1 cellular context compared by ENCODE assay signal in the genomic region with DNA sequence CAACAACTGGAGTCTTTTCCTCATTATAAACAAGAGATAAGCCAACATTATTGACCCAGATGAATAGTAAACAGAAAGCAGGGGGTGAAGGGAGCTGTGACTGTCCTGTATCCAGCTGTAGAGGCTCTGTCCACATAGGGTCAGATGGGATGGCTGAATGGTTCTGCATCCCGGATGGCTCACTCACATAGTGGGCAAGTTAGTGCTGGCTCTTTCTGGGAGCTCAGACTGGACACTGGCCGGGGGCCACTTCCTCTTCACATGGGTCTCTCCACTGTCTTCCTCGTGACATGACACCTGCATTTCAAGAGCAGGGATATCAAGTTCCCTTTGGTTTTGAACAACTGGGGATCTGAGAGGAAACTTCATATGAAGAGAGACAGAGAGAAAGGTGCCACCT.
TF ChIP-seq lines count a peak whose summit lies in the region.

No MANE protein-coding gene starts in this region.

TF ChIP-seq in HepG2, 621 proteins besides CTCF, POLR2A, EP300 and RAD21 (continued from another document):
- TF ChIP-seq, protein P1, sequence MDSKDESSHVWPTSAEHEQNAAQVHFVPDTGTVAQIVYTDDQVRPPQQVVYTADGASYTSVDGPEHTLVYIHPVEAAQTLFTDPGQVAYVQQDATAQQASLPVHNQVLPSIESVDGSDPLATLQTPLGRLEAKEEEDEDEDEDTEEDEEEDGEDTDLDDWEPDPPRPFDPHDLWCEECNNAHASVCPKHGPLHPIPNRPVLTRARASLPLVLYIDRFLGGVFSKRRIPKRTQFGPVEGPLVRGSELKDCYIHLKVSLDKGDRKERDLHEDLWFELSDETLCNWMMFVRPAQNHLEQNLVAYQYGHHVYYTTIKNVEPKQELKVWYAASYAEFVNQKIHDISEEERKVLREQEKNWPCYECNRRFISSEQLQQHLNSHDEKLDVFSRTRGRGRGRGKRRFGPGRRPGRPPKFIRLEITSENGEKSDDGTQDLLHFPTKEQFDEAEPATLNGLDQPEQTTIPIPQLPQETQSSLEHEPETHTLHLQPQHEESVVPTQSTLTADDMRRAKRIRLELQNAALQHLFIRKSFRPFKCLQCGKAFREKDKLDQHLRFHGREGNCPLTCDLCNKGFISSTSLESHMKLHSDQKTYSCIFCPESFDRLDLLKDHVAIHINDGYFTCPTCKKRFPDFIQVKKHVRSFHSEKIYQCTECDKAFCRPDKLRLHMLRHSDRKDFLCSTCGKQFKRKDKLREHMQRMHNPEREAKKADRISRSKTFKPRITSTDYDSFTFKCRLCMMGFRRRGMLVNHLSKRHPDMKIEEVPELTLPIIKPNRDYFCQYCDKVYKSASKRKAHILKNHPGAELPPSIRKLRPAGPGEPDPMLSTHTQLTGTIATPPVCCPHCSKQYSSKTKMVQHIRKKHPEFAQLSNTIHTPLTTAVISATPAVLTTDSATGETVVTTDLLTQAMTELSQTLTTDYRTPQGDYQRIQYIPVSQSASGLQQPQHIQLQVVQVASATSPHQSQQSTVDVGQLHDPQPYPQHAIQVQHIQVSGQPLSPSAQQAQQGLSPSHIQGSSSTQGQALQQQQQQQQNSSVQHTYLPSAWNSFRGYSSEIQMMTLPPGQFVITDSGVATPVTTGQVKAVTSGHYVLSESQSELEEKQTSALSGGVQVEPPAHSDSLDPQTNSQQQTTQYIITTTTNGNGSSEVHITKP (CRISPR knock-in tag; IDR thresholded peaks at IDR 0.05; ENCODE audit: low read depth), result no peak
- TF ChIP-seq SCMH1 (CRISPR knock-in tag; IDR thresholded peaks at IDR 0.05; ENCODE audit: borderline replicate concordance), result no peak
- no peak for TF ChIP-seq KDM6A (CRISPR knock-in tag; IDR thresholded peaks at IDR 0.05; ENCODE audit: low read depth)
- TF ChIP-seq ZNF616 (CRISPR knock-in tag; IDR thresholded peaks at IDR 0.05; ENCODE audit: low read depth), result no peak
- TF ChIP-seq, protein P2, sequence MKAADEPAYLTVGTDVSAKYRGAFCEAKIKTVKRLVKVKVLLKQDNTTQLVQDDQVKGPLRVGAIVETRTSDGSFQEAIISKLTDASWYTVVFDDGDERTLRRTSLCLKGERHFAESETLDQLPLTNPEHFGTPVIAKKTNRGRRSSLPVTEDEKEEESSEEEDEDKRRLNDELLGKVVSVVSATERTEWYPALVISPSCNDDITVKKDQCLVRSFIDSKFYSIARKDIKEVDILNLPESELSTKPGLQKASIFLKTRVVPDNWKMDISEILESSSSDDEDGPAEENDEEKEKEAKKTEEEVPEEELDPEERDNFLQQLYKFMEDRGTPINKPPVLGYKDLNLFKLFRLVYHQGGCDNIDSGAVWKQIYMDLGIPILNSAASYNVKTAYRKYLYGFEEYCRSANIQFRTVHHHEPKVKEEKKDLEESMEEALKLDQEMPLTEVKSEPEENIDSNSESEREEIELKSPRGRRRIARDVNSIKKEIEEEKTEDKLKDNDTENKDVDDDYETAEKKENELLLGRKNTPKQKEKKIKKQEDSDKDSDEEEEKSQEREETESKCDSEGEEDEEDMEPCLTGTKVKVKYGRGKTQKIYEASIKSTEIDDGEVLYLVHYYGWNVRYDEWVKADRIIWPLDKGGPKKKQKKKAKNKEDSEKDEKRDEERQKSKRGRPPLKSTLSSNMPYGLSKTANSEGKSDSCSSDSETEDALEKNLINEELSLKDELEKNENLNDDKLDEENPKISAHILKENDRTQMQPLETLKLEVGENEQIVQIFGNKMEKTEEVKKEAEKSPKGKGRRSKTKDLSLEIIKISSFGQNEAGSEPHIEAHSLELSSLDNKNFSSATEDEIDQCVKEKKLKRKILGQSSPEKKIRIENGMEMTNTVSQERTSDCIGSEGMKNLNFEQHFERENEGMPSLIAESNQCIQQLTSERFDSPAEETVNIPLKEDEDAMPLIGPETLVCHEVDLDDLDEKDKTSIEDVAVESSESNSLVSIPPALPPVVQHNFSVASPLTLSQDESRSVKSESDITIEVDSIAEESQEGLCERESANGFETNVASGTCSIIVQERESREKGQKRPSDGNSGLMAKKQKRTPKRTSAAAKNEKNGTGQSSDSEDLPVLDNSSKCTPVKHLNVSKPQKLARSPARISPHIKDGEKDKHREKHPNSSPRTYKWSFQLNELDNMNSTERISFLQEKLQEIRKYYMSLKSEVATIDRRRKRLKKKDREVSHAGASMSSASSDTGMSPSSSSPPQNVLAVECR (CRISPR knock-in tag; IDR thresholded peaks at IDR 0.05; ENCODE audit: borderline replicate concordance), result no peak
- TF ChIP-seq ZNF75D (CRISPR knock-in tag; IDR thresholded peaks at IDR 0.05; ENCODE audit: borderline replicate concordance), result no peak
- TF ChIP-seq, protein P3, sequence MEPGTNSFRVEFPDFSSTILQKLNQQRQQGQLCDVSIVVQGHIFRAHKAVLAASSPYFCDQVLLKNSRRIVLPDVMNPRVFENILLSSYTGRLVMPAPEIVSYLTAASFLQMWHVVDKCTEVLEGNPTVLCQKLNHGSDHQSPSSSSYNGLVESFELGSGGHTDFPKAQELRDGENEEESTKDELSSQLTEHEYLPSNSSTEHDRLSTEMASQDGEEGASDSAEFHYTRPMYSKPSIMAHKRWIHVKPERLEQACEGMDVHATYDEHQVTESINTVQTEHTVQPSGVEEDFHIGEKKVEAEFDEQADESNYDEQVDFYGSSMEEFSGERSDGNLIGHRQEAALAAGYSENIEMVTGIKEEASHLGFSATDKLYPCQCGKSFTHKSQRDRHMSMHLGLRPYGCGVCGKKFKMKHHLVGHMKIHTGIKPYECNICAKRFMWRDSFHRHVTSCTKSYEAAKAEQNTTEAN (CRISPR knock-in tag; conservative IDR thresholded peaks at IDR 0.05), result no peak
- no peak for TF ChIP-seq ZSCAN25 (CRISPR knock-in tag; IDR thresholded peaks at IDR 0.05)
- TF ChIP-seq, protein P4, sequence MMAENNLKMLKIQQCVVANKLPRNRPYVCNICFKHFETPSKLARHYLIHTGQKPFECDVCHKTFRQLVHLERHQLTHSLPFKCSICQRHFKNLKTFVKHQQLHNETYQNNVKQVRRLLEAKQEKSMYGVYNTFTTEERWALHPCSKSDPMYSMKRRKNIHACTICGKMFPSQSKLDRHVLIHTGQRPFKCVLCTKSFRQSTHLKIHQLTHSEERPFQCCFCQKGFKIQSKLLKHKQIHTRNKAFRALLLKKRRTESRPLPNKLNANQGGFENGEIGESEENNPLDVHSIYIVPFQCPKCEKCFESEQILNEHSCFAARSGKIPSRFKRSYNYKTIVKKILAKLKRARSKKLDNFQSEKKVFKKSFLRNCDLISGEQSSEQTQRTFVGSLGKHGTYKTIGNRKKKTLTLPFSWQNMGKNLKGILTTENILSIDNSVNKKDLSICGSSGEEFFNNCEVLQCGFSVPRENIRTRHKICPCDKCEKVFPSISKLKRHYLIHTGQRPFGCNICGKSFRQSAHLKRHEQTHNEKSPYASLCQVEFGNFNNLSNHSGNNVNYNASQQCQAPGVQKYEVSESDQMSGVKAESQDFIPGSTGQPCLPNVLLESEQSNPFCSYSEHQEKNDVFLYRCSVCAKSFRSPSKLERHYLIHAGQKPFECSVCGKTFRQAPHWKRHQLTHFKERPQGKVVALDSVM (CRISPR knock-in tag; IDR thresholded peaks at IDR 0.05), result no peak
- no peak for TF ChIP-seq HCFC1 (IDR thresholded peaks at IDR 0.05; ENCODE audit: low read depth, low read length)
- TF ChIP-seq, protein P5, sequence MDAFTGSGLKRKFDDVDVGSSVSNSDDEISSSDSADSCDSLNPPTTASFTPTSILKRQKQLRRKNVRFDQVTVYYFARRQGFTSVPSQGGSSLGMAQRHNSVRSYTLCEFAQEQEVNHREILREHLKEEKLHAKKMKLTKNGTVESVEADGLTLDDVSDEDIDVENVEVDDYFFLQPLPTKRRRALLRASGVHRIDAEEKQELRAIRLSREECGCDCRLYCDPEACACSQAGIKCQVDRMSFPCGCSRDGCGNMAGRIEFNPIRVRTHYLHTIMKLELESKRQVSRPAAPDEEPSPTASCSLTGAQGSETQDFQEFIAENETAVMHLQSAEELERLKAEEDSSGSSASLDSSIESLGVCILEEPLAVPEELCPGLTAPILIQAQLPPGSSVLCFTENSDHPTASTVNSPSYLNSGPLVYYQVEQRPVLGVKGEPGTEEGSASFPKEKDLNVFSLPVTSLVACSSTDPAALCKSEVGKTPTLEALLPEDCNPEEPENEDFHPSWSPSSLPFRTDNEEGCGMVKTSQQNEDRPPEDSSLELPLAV (CRISPR knock-in tag; conservative IDR thresholded peaks at IDR 0.05; ENCODE audit: low read depth), result no peak
- TF ChIP-seq NFIB (CRISPR knock-in tag; IDR thresholded peaks at IDR 0.05; ENCODE audit: borderline replicate concordance), result no peak
- TF ChIP-seq, protein P6, sequence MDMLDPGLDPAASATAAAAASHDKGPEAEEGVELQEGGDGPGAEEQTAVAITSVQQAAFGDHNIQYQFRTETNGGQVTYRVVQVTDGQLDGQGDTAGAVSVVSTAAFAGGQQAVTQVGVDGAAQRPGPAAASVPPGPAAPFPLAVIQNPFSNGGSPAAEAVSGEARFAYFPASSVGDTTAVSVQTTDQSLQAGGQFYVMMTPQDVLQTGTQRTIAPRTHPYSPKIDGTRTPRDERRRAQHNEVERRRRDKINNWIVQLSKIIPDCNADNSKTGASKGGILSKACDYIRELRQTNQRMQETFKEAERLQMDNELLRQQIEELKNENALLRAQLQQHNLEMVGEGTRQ (IDR thresholded peaks at IDR 0.05; ENCODE audit: low read depth, low read length), result no peak
- TF ChIP-seq, protein P6 (CRISPR knock-in tag; IDR thresholded peaks at IDR 0.05; ENCODE audit: borderline replicate concordance), result no peak
- no peak for TF ChIP-seq YEATS2 (CRISPR knock-in tag; IDR thresholded peaks at IDR 0.05; ENCODE audit: borderline replicate concordance)
